29 cellular contexts compared by ENCODE assay signal in genomic region chr20:53688085-53688484, GRCh38.
"Had no signal": no experiment of that assay in that cellular context is flagged by ENCODE, and none has a peak within 500 bp of the region (broad histone marks: within the 10 kb centered on the region; RNA-seq: fewer than 3 reads in every experiment).

No MANE protein-coding gene starts in this region.

- H3K36me3 ChIP-seq: breast epithelium, gastroesophageal sphincter, left ventricle myocardium inferior, pancreas, prostate gland, upper lobe of left lung, vagina had no signal

- H2AFZ ChIP-seq: hepatocyte had no signal

- H3K4me3 ChIP-seq: breast epithelium, gastroesophageal sphincter, hepatocyte, left ventricle myocardium inferior, lung, pancreas, prostate gland, smooth muscle cell, upper lobe of left lung, vagina had no signal

- H3K36me3 Mint-ChIP-seq: activated CD4-positive, alpha-beta memory T cell treated with anti-CD3 and anti-CD28 coated beads for 36 hours; activated CD8-positive, alpha-beta memory T cell treated with anti-CD3 and anti-CD28 coated beads, Interleukin-2, amount 10 ng/mL, durations not matched to agents 7 days and 5 days; stimulated activated memory B cell treated with anti-CD40 and anti-IgM and Interleukin-4, amounts not matched to agents 10 μg/mL and 1 μg/mL and 100 μg/mL, for 72 hours had no signal

- FAIRE-seq: endothelial cell of umbilical vein, pancreas, TTC549 had no signal

- H3K4me2 ChIP-seq: hepatocyte, smooth muscle cell had no signal

- H3K27ac ChIP-seq: breast epithelium, gastroesophageal sphincter, hepatocyte, left ventricle myocardium inferior, pancreas, prostate gland, upper lobe of left lung, vagina, VCaP had no signal

- H3K9me3 Mint-ChIP-seq: activated CD4-positive, alpha-beta memory T cell treated with anti-CD3 and anti-CD28 coated beads for 36 hours; activated naive CD4-positive, alpha-beta T cell treated with anti-CD3 and anti-CD28 coated beads for 36 hours; nephron progenitor cell; stimulated activated memory B cell treated with anti-CD40 and anti-IgM and Interleukin-4, amounts not matched to agents 10 μg/mL and 1 μg/mL and 100 μg/mL, for 72 hours; stimulated activated naive CD8-positive, alpha-beta T cell treated with anti-CD3 and anti-CD28 coated beads, Interleukin-15, amount 100 ng/mL, for 72 hours had no signal

- DNase-seq: activated CD4-positive, CD25-positive, alpha-beta regulatory T cell treated with anti-CD3 and anti-CD28 coated beads, Interleukin-2, amount 50 U/mL, for 72 hours; activated CD8-positive, alpha-beta memory T cell treated with anti-CD3 and anti-CD28 coated beads, Interleukin-2, amount 10 ng/mL, durations not matched to agents 7 days and 5 days; activated effector memory CD4-positive, alpha-beta T cell treated with Interleukin-2 at 50 U/mL for 16 hours; central memory CD4-positive, alpha-beta T cell; islet precursor cell; left ventricle myocardium inferior; mesendoderm; nephron progenitor cell; pancreas; retina; stimulated activated CD4-positive, alpha-beta T cell treated with anti-CD3 and anti-CD28 coated beads, Interleukin-1b, Interleukin-23, amount 100 ng/mL, for 48 hours; stimulated activated CD4-positive, alpha-beta T cell treated with anti-CD3 and anti-CD28 coated beads, Interleukin-4, amount 100 ng/mL, for 4 hours; stimulated activated CD8-positive, alpha-beta memory T cell treated with anti-CD3 and anti-CD28 coated beads, Interleukin-4, amount 100 ng/mL, for 48 hours; stimulated activated naive CD8-positive, alpha-beta T cell treated with anti-CD3 and anti-CD28 coated beads, Interleukin-15, amount 100 ng/mL, for 72 hours; substantia nigra; upper lobe of left lung had no signal

- H3K4me3 Mint-ChIP-seq: activated CD4-positive, alpha-beta memory T cell treated with anti-CD3 and anti-CD28 coated beads for 36 hours; activated CD8-positive, alpha-beta memory T cell treated with anti-CD3 and anti-CD28 coated beads, Interleukin-2, amount 10 ng/mL, durations not matched to agents 7 days and 5 days; activated naive CD4-positive, alpha-beta T cell treated with anti-CD3 and anti-CD28 coated beads for 36 hours; nephron progenitor cell; stimulated activated memory B cell treated with anti-CD40 and anti-IgM and Interleukin-4, amounts not matched to agents 10 μg/mL and 1 μg/mL and 100 μg/mL, for 72 hours had no signal

- H3K9me3 ChIP-seq: breast epithelium, gastroesophageal sphincter, left ventricle myocardium inferior, pancreas, prostate gland, upper lobe of left lung, vagina had no signal

- H3K27me3 Mint-ChIP-seq: activated CD4-positive, alpha-beta memory T cell treated with anti-CD3 and anti-CD28 coated beads for 36 hours; stimulated activated memory B cell treated with anti-CD40 and anti-IgM and Interleukin-4, amounts not matched to agents 10 μg/mL and 1 μg/mL and 100 μg/mL, for 72 hours; stimulated activated naive CD8-positive, alpha-beta T cell treated with anti-CD3 and anti-CD28 coated beads, Interleukin-15, amount 100 ng/mL, for 72 hours had no signal

- H3K27ac Mint-ChIP-seq: nephron progenitor cell; stimulated activated memory B cell treated with anti-CD40 and anti-IgM and Interleukin-4, amounts not matched to agents 10 μg/mL and 1 μg/mL and 100 μg/mL, for 72 hours; stimulated activated naive CD8-positive, alpha-beta T cell treated with anti-CD3 and anti-CD28 coated beads, Interleukin-15, amount 100 ng/mL, for 72 hours had no signal

- ATAC-seq: gastroesophageal sphincter; stimulated activated memory B cell treated with anti-CD40 and anti-IgM and Interleukin-4, amounts not matched to agents 10 μg/mL and 1 μg/mL and 100 μg/mL, for 72 hours had no signal

- H3K79me2 ChIP-seq: hepatocyte had no signal

- H3K27me3 ChIP-seq: breast epithelium, gastroesophageal sphincter, hepatocyte, pancreas, upper lobe of left lung, vagina had no signal

- H3K4me1 ChIP-seq: breast epithelium, left ventricle myocardium inferior, pancreas, prostate gland, upper lobe of left lung, vagina had no signal
